ENCODE assay signal across 14 cellular contexts in genomic region chr3:106728315-106728821, GRCh38.
A peak's percentile ranks its signal among the peaks of the same experiment; 100 is the strongest.
DNase-seq lines count a peak whose midpoint lies in the region; ATAC-seq, FAIRE-seq and TF ChIP-seq lines count a peak whose summit lies in the region.
"Had no signal": no experiment of that assay in that cellular context is flagged by ENCODE, and none has a peak within 500 bp of the region (broad histone marks: within the 10 kb centered on the region; RNA-seq: fewer than 3 reads in every experiment).

No MANE protein-coding gene starts in this region.

- H3K27me3 ChIP-seq in DND-41 (ENCODE audit: insufficient read depth, low read length, poor library complexity): no peaks in the 10 kb centered on the region
- H3K27me3 ChIP-seq in CD8-positive, alpha-beta T cell (ENCODE audit: insufficient read depth, low read length): no peaks in the 10 kb centered on the region

- no peak overlapping the region for H3K27ac Mint-ChIP-seq in CD8-positive, alpha-beta T cell
- H3K27ac Mint-ChIP-seq in activated CD8-positive, alpha-beta T cell treated with anti-CD3 and anti-CD28 coated beads for 36 hours: no peak overlapping the region
- H3K27ac Mint-ChIP-seq: naive thymus-derived CD4-positive, alpha-beta T cell had no signal

- TF ChIP-seq POLR2A in GM18505 (IDR thresholded peaks at IDR 0.05; ENCODE audit: borderline replicate concordance, extremely low read depth, insufficient read depth, insufficient read length): no peak

- DNase-seq in DND-41 (no peak), RCC 7860 (ENCODE audit: low spot score) (peak; percentile 100), epithelial cell of esophagus (ENCODE audit: low read depth) (peak; percentile 92), omental fat pad (ENCODE audit: low spot score) (no peak), NCI-H446 (lab: John Stamatoyannopoulos, UW) (no peak)
- DNase-seq in CD8-positive, alpha-beta T cell: no peak
- DNase-seq in activated CD8-positive, alpha-beta T cell treated with anti-CD3 and anti-CD28 coated beads for 36 hours: no peak
- DNase-seq: activated T-cell treated with anti-CD3 and anti-CD28 coated beads, Interleukin-2, amount 50 U/mL, for 1 hour; DMS79 treated with DMSO at 0.1 percent for 48 hours; naive thymus-derived CD4-positive, alpha-beta T cell; NCI-H1930 had no signal

- H3K36me3 ChIP-seq in DND-41 (ENCODE audit: insufficient read depth, low read length): no peaks in the 10 kb centered on the region
- H3K36me3 ChIP-seq in CD8-positive, alpha-beta T cell (ENCODE audit: insufficient read depth, low read length): no peaks in the 10 kb centered on the region

- no peaks in the 10 kb centered on the region for H3K9me3 Mint-ChIP-seq in CD8-positive, alpha-beta T cell
- H3K9me3 Mint-ChIP-seq in activated CD8-positive, alpha-beta T cell treated with anti-CD3 and anti-CD28 coated beads for 36 hours: no peaks in the 10 kb centered on the region

- FAIRE-seq in RCC 7860 (lab: Jason Lieb, UNC): peak; percentile 99
- FAIRE-seq: endometrium, GM19239 had no signal

- TF ChIP-seq CTCF in DND-41 (IDR thresholded peaks at IDR 0.05; ENCODE audit: borderline replicate concordance, extremely low read depth, low read length, poor library complexity, severe bottlenecking) (no peak), epithelial cell of esophagus (IDR thresholded peaks at IDR 0.05; ENCODE audit: insufficient read depth, low read depth, low read length, missing control alignments) (no peak), omental fat pad (IDR thresholded peaks at IDR 0.05) (no peak)
- no peak for TF ChIP-seq CTCF in CD8-positive, alpha-beta T cell (IDR thresholded peaks at IDR 0.05)
- TF ChIP-seq CTCF in activated CD8-positive, alpha-beta T cell treated with anti-CD3 and anti-CD28 coated beads for 36 hours (IDR thresholded peaks at IDR 0.05): no peak

- CTCF ChIA-PET in CD8-positive, alpha-beta T cell (lab: Charles Lee): no interaction called here
- CTCF ChIA-PET in activated CD8-positive, alpha-beta T cell treated with anti-CD3 and anti-CD28 coated beads for 36 hours (lab: Charles Lee): no interaction called here

- H3K4me3 ChIP-seq in DND-41 (ENCODE audit: low read depth in 1 of 2, low read length in 2 of 2): no peak overlapping the region
- H3K4me3 ChIP-seq in epithelial cell of esophagus (ENCODE audit: low read length): no peak overlapping the region
- H3K4me3 ChIP-seq in CD8-positive, alpha-beta T cell (ENCODE audit: low read depth, low read length): no peak overlapping the region

- no peak overlapping the region for H3K4me3 Mint-ChIP-seq in CD8-positive, alpha-beta T cell
- no peak overlapping the region for H3K4me3 Mint-ChIP-seq in activated CD8-positive, alpha-beta T cell treated with anti-CD3 and anti-CD28 coated beads for 36 hours
- H3K4me3 Mint-ChIP-seq: naive thymus-derived CD4-positive, alpha-beta T cell had no signal

- no peak overlapping the region for H3K27ac ChIP-seq in DND-41 (ENCODE audit: low read length)
- no peak overlapping the region for H3K27ac ChIP-seq in CD8-positive, alpha-beta T cell (ENCODE audit: low read depth, low read length)

- no peaks in the 10 kb centered on the region for H3K36me3 Mint-ChIP-seq in CD8-positive, alpha-beta T cell
- no peaks in the 10 kb centered on the region for H3K36me3 Mint-ChIP-seq in activated CD8-positive, alpha-beta T cell treated with anti-CD3 and anti-CD28 coated beads for 36 hours (ENCODE audit: low read depth)
- H3K36me3 Mint-ChIP-seq: naive thymus-derived CD4-positive, alpha-beta T cell had no signal

- H3K4me2 ChIP-seq in DND-41 (ENCODE audit: insufficient read depth, low read length): no peak overlapping the region

- H2AFZ ChIP-seq in DND-41 (ENCODE audit: low read depth, low read length): 0 out of 2 replicates have a peak overlapping the region, but pooled peaks have one; percentile 7

- no peak for ATAC-seq in DND-41 (ENCODE audit: insufficient read depth, low read depth)
- ATAC-seq in omental fat pad (ENCODE audit: low FRiP score): peak; percentile 91
- ATAC-seq in GM18505 (IDR thresholded peaks at IDR 0.05; ENCODE audit: unreplicated experiment): no peak
- ATAC-seq in CD8-positive, alpha-beta T cell: no peak
- no peak for ATAC-seq in activated CD8-positive, alpha-beta T cell treated with anti-CD3 and anti-CD28 coated beads for 36 hours
- ATAC-seq: naive thymus-derived CD4-positive, alpha-beta T cell had no signal

- no peaks in the 10 kb centered on the region for H4K20me1 ChIP-seq in DND-41 (ENCODE audit: insufficient read depth, low read length)

- H3K4me1 ChIP-seq in DND-41 (ENCODE audit: insufficient read depth, low read length): no peaks in the 10 kb centered on the region
- no peaks in the 10 kb centered on the region for H3K4me1 ChIP-seq in CD8-positive, alpha-beta T cell (ENCODE audit: insufficient read depth, low read length)

- POLR2A ChIA-PET in CD8-positive, alpha-beta T cell (lab: Charles Lee): no interaction called here
- POLR2A ChIA-PET in activated CD8-positive, alpha-beta T cell treated with anti-CD3 and anti-CD28 coated beads for 36 hours (lab: Charles Lee): no interaction called here

- intact Hi-C loops in CD8-positive, alpha-beta T cell (cut with DNase I, micrococcal nuclease): no loop called here
- intact Hi-C loops in activated CD8-positive, alpha-beta T cell treated with anti-CD3 and anti-CD28 coated beads for 36 hours (cut with micrococcal nuclease): no loop called here

- no peaks in the 10 kb centered on the region for H3K4me1 Mint-ChIP-seq in CD8-positive, alpha-beta T cell (ENCODE audit: low read depth)
- no peaks in the 10 kb centered on the region for H3K4me1 Mint-ChIP-seq in activated CD8-positive, alpha-beta T cell treated with anti-CD3 and anti-CD28 coated beads for 36 hours (ENCODE audit: low read depth)
- H3K4me1 Mint-ChIP-seq: naive thymus-derived CD4-positive, alpha-beta T cell had no signal

- no peaks in the 10 kb centered on the region for H3K9me3 ChIP-seq in DND-41 (ENCODE audit: insufficient read depth, low read length, severe bottlenecking)
- H3K9me3 ChIP-seq in CD8-positive, alpha-beta T cell (ENCODE audit: low read length): no peaks in the 10 kb centered on the region

- no peak overlapping the region for H3K9ac ChIP-seq in DND-41 (ENCODE audit: low read depth, low read length)

- peaks cover 2% of the 10 kb centered on the region for H3K27me3 Mint-ChIP-seq in CD8-positive, alpha-beta T cell (ENCODE audit: low read depth)
- peaks cover 7% of the 10 kb centered on the region for H3K27me3 Mint-ChIP-seq in activated CD8-positive, alpha-beta T cell treated with anti-CD3 and anti-CD28 coated beads for 36 hours

- H3K79me2 ChIP-seq in DND-41 (ENCODE audit: insufficient read depth, low read length): no peaks in the 10 kb centered on the region

Comparison
In these comparisons a context has a peak if more than half of its experiments do, and no peak if none do; other contexts are left out.
1. DNase-seq: peak in RCC 7860 (single experiment) and epithelial cell of esophagus (single experiment); none in DND-41 (single experiment), omental fat pad (single experiment), CD8-positive, alpha-beta T cell (0 of 7), activated CD8-positive, alpha-beta T cell treated with anti-CD3 and anti-CD28 coated beads for 36 hours (single experiment) and NCI-H446 (0 of 2).